In genomic region chr17:81512984-81513668, GRCh38 we compare ENCODE assay signal across 8 cellular contexts. TPM values are rescaled to one million over a fixed set of nuclear protein-coding genes. Genes with fewer than 3 reads are reported as not detected.
DNase-seq lines count a peak whose midpoint lies in the region; ATAC-seq, FAIRE-seq and TF ChIP-seq lines count a peak whose summit lies in the region.

No MANE protein-coding gene starts in this region.

- peaks cover 14 to 23% of the 10 kb centered on the region in 2 experiments for H3K36me3 ChIP-seq in HepG2 (replicated peaks in 1 of 2; ENCODE audit: control insufficient read depth in 1 of 2, insufficient read depth in 2 of 2, low read length in 2 of 2)

- H3K4me2 ChIP-seq in HepG2 (ENCODE audit: low read depth, low read length): peak overlapping the region; percentile 97

- H3K9ac ChIP-seq in HepG2 (ENCODE audit: insufficient read depth, low read depth, low read length): peak overlapping the region; percentile 99

- no peaks in the 10 kb centered on the region; a peak in 1 of 5 replicates for H3K27me3 ChIP-seq in HepG2 (ENCODE audit: control insufficient read depth in 1 of 2, insufficient read depth in 2 of 2, low read length in 2 of 2)

- peaks cover 26% of the 10 kb centered on the region for H3K79me2 ChIP-seq in HepG2 (ENCODE audit: insufficient read depth, low read length)

- peak; percentile 41 for ATAC-seq in HepG2

- CTCF ChIA-PET in HepG2 (lab: Yijun Ruan, JAX; ENCODE audit: low intra/inter-chr PET ratio, low total read pairs): no interaction called here

- no peak; the same call in 1 of the 2 replicates for TF ChIP-seq RAD21 in HepG2 (CRISPR knock-in tag; IDR thresholded peaks at IDR 0.05)

- no peaks in the 10 kb centered on the region for H3K9me3 ChIP-seq in HepG2 (ENCODE audit: low read length)

- TF ChIP-seq EP300 in HepG2 (IDR thresholded peaks at IDR 0.05; ENCODE audit: low read depth in 2 of 2, low read length in 2 of 2): no peak
- 0 out of 2 replicates have a peak, but pooled peaks have one; percentile 42 for TF ChIP-seq EP300 in HepG2 (CRISPR knock-in tag; IDR thresholded peaks at IDR 0.05; ENCODE audit: borderline replicate concordance)

- no TSS peak for BruUV-seq in HepG2 (replicated peaks; lab: Mats Ljungman, UMichigan)

- TF ChIP-seq POLR2A in NB4 (IDR thresholded peaks at IDR 0.05; ENCODE audit: extremely low read depth, insufficient read length) (no peak), HepG2 (IDR thresholded peaks at IDR 0.05; ENCODE audit: insufficient read depth in 1 of 2, low read depth in 2 of 2, low read length in 2 of 2) (peak in 1 of 2 experiments; percentile 13; a peak in 1 of 4 replicates)

- peak in 2 of 3 experiments; percentile 33 to 58 for DNase-seq in activated CD8-positive, alpha-beta memory T cell treated with anti-CD3 and anti-CD28 coated beads for 48 hours (ENCODE audit: low read depth in 2 of 3, low spot score in 2 of 3)
- no peak for DNase-seq in activated CD8-positive, alpha-beta memory T cell treated with anti-CD3 and anti-CD28 coated beads for 24 hours
- DNase-seq in NB4 (ENCODE audit: low read depth) (peak; percentile 73), chondrocyte (ENCODE audit: low spot score) (peak; percentile 92), HepG2 (ENCODE audit: low spot score) (peak; percentile 80), dedifferentiated amniotic fluid mesenchymal stem cell (ENCODE audit: extremely low spot score) (no peak)
- DNase-seq in stimulated activated CD8-positive, alpha-beta memory T cell treated with anti-CD3 and anti-CD28 coated beads, Interleukin-12 subunit alpha, Interleukin-12 subunit beta, amount 100 ng/mL, for 1 hour (ENCODE audit: low read depth): peak; percentile 48

- H3K27me3 Mint-ChIP-seq in chondrocyte (ENCODE audit: low read depth): no peaks in the 10 kb centered on the region

- intact Hi-C loops in HepG2 (cut with micrococcal nuclease; ENCODE audit: unreplicated experiment): loop anchor here (10.0 kb wide), 1 partner anchor 118 kb away; the partner anchor contains the start of gene BAHCC1

- H3K4me1 Mint-ChIP-seq in chondrocyte (ENCODE audit: low read depth): peaks cover 31% of the 10 kb centered on the region

- H3K27ac ChIP-seq in VCaP: peak overlapping the region; percentile 100
- peak overlapping the region; percentile 86 for H3K27ac ChIP-seq in HepG2 (ENCODE audit: extremely low read length, insufficient read depth, low read length)

- POLR2A ChIA-PET in HepG2 (lab: Yijun Ruan, JAX): interaction anchor here (0.5 to 4.3 kb wide), 20 partner anchors 10 to 290 kb away, joined by 3 to 27 read pairs (median 5); partner anchors contain the start of genes BAHCC1, CEP131, FAAP100 and MRPL12

- 0% methylated on average over 13 of the region's 68 CpGs for WGBS in HepG2 (ENCODE audit: low lambda C conversion rate)

- H2AFZ ChIP-seq in HepG2 (ENCODE audit: low read length): no peak overlapping the region

- TF ChIP-seq CTCF in NB4 (IDR thresholded peaks at IDR 0.05; ENCODE audit: low read depth, low read length) (no peak), VCaP (conservative IDR thresholded peaks at IDR 0.05) (no peak), chondrocyte (IDR thresholded peaks at IDR 0.05) (no peak), HepG2 (CRISPR knock-in tag; IDR thresholded peaks at IDR 0.05) (no peak)

- peaks cover 56% of the 10 kb centered on the region for H3K4me1 ChIP-seq in HepG2 (ENCODE audit: insufficient read depth, low read length)

- peaks cover 39% of the 10 kb centered on the region for H4K20me1 ChIP-seq in HepG2 (ENCODE audit: insufficient read depth, low read length)

- peak overlapping the region; percentile 73 for H3K4me3 Mint-ChIP-seq in chondrocyte (ENCODE audit: unreplicated experiment)

- peak overlapping the region; percentile 93 for H3K27ac Mint-ChIP-seq in chondrocyte (ENCODE audit: unreplicated experiment)

- FAIRE-seq in HepG2 (lab: Jason Lieb, UNC): no peak

- in situ Hi-C loops in HepG2 (cut with HindIII; ENCODE audit: extremely low pct_ligation_motif_present, low pct_unique_long_range_greater_than_20kb): no loop called here

- H3K4me3 ChIP-seq in NB4 (ENCODE audit: low read depth, low read length) (peak overlapping the region; percentile 38), HepG2 (replicated peaks in 1 of 3; ENCODE audit: insufficient read depth in 1 of 3, low read depth in 2 of 3, low read length in 3 of 3) (peak overlapping the region; percentile 54 to 88 (median 75))

- H3K9me3 Mint-ChIP-seq in chondrocyte (ENCODE audit: low read depth): no peaks in the 10 kb centered on the region

- H3K36me3 Mint-ChIP-seq in chondrocyte (ENCODE audit: low read depth): peaks cover 38% of the 10 kb centered on the region

RNA-seq across cellular contexts. Expression of gene ACTG1, which starts 0.5 kb away (rescaled TPM):
- total RNA-seq in chondrocyte (3,639 to 4,575 TPM (median 4,567 TPM) in 3 replicates), HepG2 (2016; rRNA removed; fragmentation: Illumina TruSeq; extraction: Trizol) (973 and 1,028 TPM in 2 replicates)
- 361 and 399 TPM in 2 replicates for total RNA-seq in HepG2 (2016; cell fraction: cytosol; rRNA removed; fragmentation: Illumina TruSeq; extraction: Trizol; ENCODE audit: low read depth)
- 848 and 989 TPM in 2 replicates for total RNA-seq in HepG2 (2016; cell fraction: insoluble cytoplasmic fraction; rRNA removed; fragmentation: Illumina TruSeq; extraction: Trizol)
- 986 and 1,002 TPM in 2 replicates for total RNA-seq in HepG2 (2016; cell fraction: membrane; rRNA removed; fragmentation: Illumina TruSeq; extraction: Trizol)
- total RNA-seq in HepG2 (2016; cell fraction: nucleus; rRNA removed; fragmentation: Illumina TruSeq; extraction: Trizol): 479 and 519 TPM in 2 replicates
- polyA plus RNA-seq in HepG2 (2011; rRNA removed): 1,138 and 1,217 TPM in 2 replicates
- 2,631 and 2,697 TPM in 2 replicates for polyA plus RNA-seq in HepG2 (2011; cell fraction: cytosol; rRNA removed)
- 3,693 and 3,967 TPM in 2 replicates for polyA plus RNA-seq in HepG2 (2011; cell fraction: nucleus; rRNA removed)
- 1,881 and 2,139 TPM in 2 replicates for polyA plus RNA-seq in HepG2 (2012)
- polyA plus RNA-seq in HepG2 (2016; cell fraction: cytosol; fragmentation: Illumina TruSeq; extraction: Trizol; ENCODE audit: low read depth): 598 and 619 TPM in 2 replicates
- polyA plus RNA-seq in HepG2 (2016; cell fraction: insoluble cytoplasmic fraction; fragmentation: Illumina TruSeq; extraction: Trizol; ENCODE audit: low read depth): 1,358 and 1,713 TPM in 2 replicates
- polyA plus RNA-seq in HepG2 (2016; cell fraction: membrane; fragmentation: Illumina TruSeq; extraction: Trizol; ENCODE audit: low read depth): 1,224 and 1,364 TPM in 2 replicates
- polyA plus RNA-seq in HepG2 (2016; cell fraction: nucleus; fragmentation: Illumina TruSeq; extraction: Trizol; ENCODE audit: insufficient read depth, low read depth): 1,038 and 1,070 TPM in 2 replicates
- 750 and 1,581 TPM in 2 replicates for polyA minus RNA-seq in HepG2 (2011; rRNA and poly(A)+ RNA removed; ENCODE audit: low replicate concordance)
- polyA minus RNA-seq in HepG2 (2011; cell fraction: cytosol; rRNA and poly(A)+ RNA removed): 1,072 and 1,192 TPM in 2 replicates
- polyA minus RNA-seq in HepG2 (2011; cell fraction: nucleus; rRNA and poly(A)+ RNA removed): 609 and 760 TPM in 2 replicates

RNA-seq across cellular contexts. Expression of gene FSCN2, which starts 15.1 kb away (rescaled TPM):
- total RNA-seq in chondrocyte (4.1 to 6.1 TPM (median 5.3 TPM) in 3 replicates), HepG2 (2016; rRNA removed; fragmentation: Illumina TruSeq; extraction: Trizol) (not detected in 2 replicates)
- not detected in 2 replicates for total RNA-seq in HepG2 (2016; cell fraction: cytosol; rRNA removed; fragmentation: Illumina TruSeq; extraction: Trizol; ENCODE audit: low read depth)
- total RNA-seq in HepG2 (2016; cell fraction: insoluble cytoplasmic fraction; rRNA removed; fragmentation: Illumina TruSeq; extraction: Trizol): not detected in 2 replicates
- total RNA-seq in HepG2 (2016; cell fraction: membrane; rRNA removed; fragmentation: Illumina TruSeq; extraction: Trizol): not detected in 2 replicates
- total RNA-seq in HepG2 (2016; cell fraction: nucleus; rRNA removed; fragmentation: Illumina TruSeq; extraction: Trizol): not detected in 2 replicates
- polyA plus RNA-seq in HepG2 (2011; rRNA removed): 0.09 and 0.31 TPM in 2 replicates
- 0.17 TPM in 2 replicates for polyA plus RNA-seq in HepG2 (2011; cell fraction: cytosol; rRNA removed)
- 2.2 and 2.8 TPM in 2 replicates for polyA plus RNA-seq in HepG2 (2011; cell fraction: nucleus; rRNA removed)
- polyA plus RNA-seq in HepG2 (2012): 0.11 and 0.17 TPM in 2 replicates
- polyA plus RNA-seq in HepG2 (2016; cell fraction: cytosol; fragmentation: Illumina TruSeq; extraction: Trizol; ENCODE audit: low read depth): not detected in 2 replicates
- not detected in 2 replicates for polyA plus RNA-seq in HepG2 (2016; cell fraction: insoluble cytoplasmic fraction; fragmentation: Illumina TruSeq; extraction: Trizol; ENCODE audit: low read depth)
- not detected in 2 replicates for polyA plus RNA-seq in HepG2 (2016; cell fraction: membrane; fragmentation: Illumina TruSeq; extraction: Trizol; ENCODE audit: low read depth)
- polyA plus RNA-seq in HepG2 (2016; cell fraction: nucleus; fragmentation: Illumina TruSeq; extraction: Trizol; ENCODE audit: insufficient read depth, low read depth): not detected in 2 replicates
- 1.5 and 1.9 TPM in 2 replicates for polyA minus RNA-seq in HepG2 (2011; rRNA and poly(A)+ RNA removed; ENCODE audit: low replicate concordance)
- not detected in 2 replicates for polyA minus RNA-seq in HepG2 (2011; cell fraction: cytosol; rRNA and poly(A)+ RNA removed)
- polyA minus RNA-seq in HepG2 (2011; cell fraction: nucleus; rRNA and poly(A)+ RNA removed): 0.75 and 0.77 TPM in 2 replicates

RNA-seq across cellular contexts. Expression of gene FAAP100, which starts 39.0 kb away (rescaled TPM):
- total RNA-seq in chondrocyte: 39.8 to 62.7 TPM (median 43.1 TPM) in 3 replicates
- 13.9 and 20.8 TPM in 2 replicates for total RNA-seq in HepG2 (2016; rRNA removed; fragmentation: Illumina TruSeq; extraction: Trizol)
- 10.4 and 11.2 TPM in 2 replicates for total RNA-seq in HepG2 (2016; cell fraction: cytosol; rRNA removed; fragmentation: Illumina TruSeq; extraction: Trizol; ENCODE audit: low read depth)
- total RNA-seq in HepG2 (2016; cell fraction: insoluble cytoplasmic fraction; rRNA removed; fragmentation: Illumina TruSeq; extraction: Trizol): 11.4 and 20.4 TPM in 2 replicates
- total RNA-seq in HepG2 (2016; cell fraction: membrane; rRNA removed; fragmentation: Illumina TruSeq; extraction: Trizol): 23.6 and 25.4 TPM in 2 replicates
- total RNA-seq in HepG2 (2016; cell fraction: nucleus; rRNA removed; fragmentation: Illumina TruSeq; extraction: Trizol): 19.0 and 22.7 TPM in 2 replicates
- polyA plus RNA-seq in HepG2 (2011; rRNA removed): 7.6 and 11.1 TPM in 2 replicates
- polyA plus RNA-seq in HepG2 (2011; cell fraction: cytosol; rRNA removed): 6.5 and 11.8 TPM in 2 replicates
- 37.4 and 38.6 TPM in 2 replicates for polyA plus RNA-seq in HepG2 (2011; cell fraction: nucleus; rRNA removed)
- polyA plus RNA-seq in HepG2 (2012): 9.3 and 10.7 TPM in 2 replicates
- polyA plus RNA-seq in HepG2 (2016; cell fraction: cytosol; fragmentation: Illumina TruSeq; extraction: Trizol; ENCODE audit: low read depth): 6.1 and 6.4 TPM in 2 replicates
- 13.7 and 17.1 TPM in 2 replicates for polyA plus RNA-seq in HepG2 (2016; cell fraction: insoluble cytoplasmic fraction; fragmentation: Illumina TruSeq; extraction: Trizol; ENCODE audit: low read depth)
- polyA plus RNA-seq in HepG2 (2016; cell fraction: membrane; fragmentation: Illumina TruSeq; extraction: Trizol; ENCODE audit: low read depth): 14.4 and 16.7 TPM in 2 replicates
- polyA plus RNA-seq in HepG2 (2016; cell fraction: nucleus; fragmentation: Illumina TruSeq; extraction: Trizol; ENCODE audit: insufficient read depth, low read depth): 43.7 and 45.9 TPM in 2 replicates
- 13.6 and 27.9 TPM in 2 replicates for polyA minus RNA-seq in HepG2 (2011; rRNA and poly(A)+ RNA removed; ENCODE audit: low replicate concordance)
- polyA minus RNA-seq in HepG2 (2011; cell fraction: cytosol; rRNA and poly(A)+ RNA removed): 7.7 and 8.2 TPM in 2 replicates
- polyA minus RNA-seq in HepG2 (2011; cell fraction: nucleus; rRNA and poly(A)+ RNA removed): 22.8 and 26.2 TPM in 2 replicates

Comparison
In these comparisons a context has a peak if more than half of its experiments do, and no peak if none do; other contexts are left out.
1. DNase-seq: peak in activated CD8-positive, alpha-beta memory T cell treated with anti-CD3 and anti-CD28 coated beads for 48 hours (2 of 3), NB4 (single experiment), chondrocyte (single experiment), HepG2 (single experiment) and stimulated activated CD8-positive, alpha-beta memory T cell treated with anti-CD3 and anti-CD28 coated beads, Interleukin-12 subunit alpha, Interleukin-12 subunit beta, amount 100 ng/mL, for 1 hour (single experiment); none in activated CD8-positive, alpha-beta memory T cell treated with anti-CD3 and anti-CD28 coated beads for 24 hours (single experiment) and dedifferentiated amniotic fluid mesenchymal stem cell (single experiment).